Comparison of ENCODE assay signal across 24 cellular contexts in genomic region chr10:58399410-58399809, GRCh38. TPM values are rescaled to one million over a fixed set of nuclear protein-coding genes. Genes with fewer than 3 reads are reported as not detected.
DNase-seq lines count a peak whose midpoint lies in the region; ATAC-seq, FAIRE-seq and TF ChIP-seq lines count a peak whose summit lies in the region.
"Had no signal": no experiment of that assay in that cellular context is flagged by ENCODE, and none has a peak within 500 bp of the region (broad histone marks: within the 10 kb centered on the region; RNA-seq: fewer than 3 reads in every experiment).

No MANE protein-coding gene starts in this region.

- H4K20me1 ChIP-seq in endothelial cell of umbilical vein (replicated peaks; ENCODE audit: control insufficient read depth, extremely low read depth, insufficient read depth, low read length) = no peaks in the 10 kb centered on the region
- no peaks in the 10 kb centered on the region for H4K20me1 ChIP-seq in osteoblast (ENCODE audit: insufficient read depth, low read length)

- no peak for TF ChIP-seq CTCF in endothelial cell of umbilical vein (IDR thresholded peaks at IDR 0.05; ENCODE audit: extremely low read depth in 1 of 2, insufficient read depth in 1 of 2, low read depth in 1 of 2, low read length in 2 of 2)
- TF ChIP-seq CTCF in osteoblast (IDR thresholded peaks at IDR 0.05; ENCODE audit: extremely low read depth, low read depth, low read length) = no peak

- no peak for FAIRE-seq in endothelial cell of umbilical vein (lab: Jason Lieb, UNC)

- H2AFZ ChIP-seq in endothelial cell of umbilical vein (ENCODE audit: low read depth, low read length) (no peak overlapping the region), osteoblast (ENCODE audit: low read length) (no peak overlapping the region)

- no peak for ATAC-seq in HG02642 (IDR thresholded peaks at IDR 0.05; ENCODE audit: poor library complexity, unreplicated experiment)
- ATAC-seq: activated naive CD8-positive, alpha-beta T cell treated with anti-CD3 and anti-CD28 coated beads, Interleukin-2, amount 50 U/mL, for 24 hours; gastroesophageal sphincter; left lung; stimulated activated naive B cell treated with anti-CD40 and anti-IgM and Interleukin-4, amounts not matched to agents 10 μg/mL and 1 μg/mL and 100 μg/mL, for 72 hours had no signal

- no peak overlapping the region for H3K4me3 ChIP-seq in endothelial cell of umbilical vein (replicated peaks in 1 of 3; ENCODE audit: insufficient read depth in 1 of 3, low read depth in 1 of 3, low read length in 3 of 3)
- no peak overlapping the region for H3K4me3 ChIP-seq in osteoblast (ENCODE audit: insufficient read depth, low read length)
- H3K4me3 ChIP-seq: gastroesophageal sphincter, HAP-1, left lung, thyroid gland had no signal

- POLR2A ChIA-PET in endothelial cell of umbilical vein (lab: Charles Lee) = no interaction called here

- dilution Hi-C loops in endothelial cell of umbilical vein (cut with MboI; ENCODE audit: extremely low pct_ligation_motif_present, low sequenced_read_pairs) = no loop called here

- CTCF ChIA-PET in endothelial cell of umbilical vein (lab: Charles Lee) = interaction anchor here (0.6 kb wide), 1 partner anchor 627 kb away, joined by 3 read pairs; no protein-coding TSS in a partner anchor

- no TSS peak for BruUV-seq in endothelial cell of umbilical vein (replicated peaks; lab: Mats Ljungman, UMichigan)

- no peak overlapping the region for H3K27ac ChIP-seq in endothelial cell of umbilical vein (ENCODE audit: insufficient read depth, low read depth, low read length)
- peak overlapping the region; percentile 65 for H3K27ac ChIP-seq in osteoblast (ENCODE audit: low read depth, low read length)
- H3K27ac ChIP-seq: brain microvascular endothelial cell, gastroesophageal sphincter, left lung, thyroid gland had no signal

- H3K9me1 ChIP-seq in endothelial cell of umbilical vein (replicated peaks; ENCODE audit: control insufficient read depth, extremely low read depth, insufficient read depth, low read length) = no peaks in the 10 kb centered on the region

- H3K79me2 ChIP-seq in endothelial cell of umbilical vein (ENCODE audit: control insufficient read depth, insufficient read depth, low read length) (no peaks in the 10 kb centered on the region), osteoblast (ENCODE audit: insufficient read depth, low read length) (no peaks in the 10 kb centered on the region)

- H3K4me2 ChIP-seq in endothelial cell of umbilical vein (ENCODE audit: insufficient read depth, low read length) (no peak overlapping the region), osteoblast (ENCODE audit: insufficient read depth, low read length) (no peak overlapping the region)

- H3K9ac ChIP-seq in endothelial cell of umbilical vein (replicated peaks; ENCODE audit: extremely low read depth, insufficient read depth, low read length) = no peak overlapping the region

- H3K4me1 ChIP-seq in endothelial cell of umbilical vein (ENCODE audit: control insufficient read depth, extremely low read depth, insufficient read depth, low read length) (no peaks in the 10 kb centered on the region), osteoblast (ENCODE audit: insufficient read depth, low read length) (peaks cover 15% of the 10 kb centered on the region)
- H3K4me1 ChIP-seq: gastroesophageal sphincter, HAP-1, left lung, thyroid gland had no signal

- peaks cover 0 to 7% of the 10 kb centered on the region in 2 experiments for H3K36me3 ChIP-seq in endothelial cell of umbilical vein (ENCODE audit: control insufficient read depth in 2 of 2, extremely low read depth in 1 of 2, insufficient read depth in 2 of 2, low read length in 2 of 2)
- peaks cover 25% of the 10 kb centered on the region for H3K36me3 ChIP-seq in osteoblast (ENCODE audit: insufficient read depth, low read length)

- no peaks in the 10 kb centered on the region for H3K27me3 ChIP-seq in endothelial cell of umbilical vein (ENCODE audit: control insufficient read depth in 2 of 2, insufficient read depth in 2 of 2, low read length in 2 of 2)
- no peaks in the 10 kb centered on the region for H3K27me3 ChIP-seq in osteoblast (ENCODE audit: insufficient read depth, low read length)
- H3K27me3 ChIP-seq: brain microvascular endothelial cell, gastroesophageal sphincter, left lung, thyroid gland had no signal

- intact Hi-C loops in endothelial cell of umbilical vein (cut with micrococcal nuclease) = no loop called here

- TF ChIP-seq POLR2A in endothelial cell of umbilical vein (IDR thresholded peaks at IDR 0.05; ENCODE audit: low read depth, low read length) = no peak

- H3K9me3 ChIP-seq in endothelial cell of umbilical vein (replicated peaks; ENCODE audit: control insufficient read depth, insufficient read depth, low read length) = no peaks in the 10 kb centered on the region
- no peaks in the 10 kb centered on the region for H3K9me3 ChIP-seq in osteoblast (ENCODE audit: low read depth, low read length)
- H3K9me3 ChIP-seq: gastroesophageal sphincter, HAP-1, left lung, thyroid gland had no signal

- DNase-seq in EH (ENCODE audit: low read depth) (peak; percentile 37), M059J (ENCODE audit: low read depth) (peak; percentile 38), endothelial cell of umbilical vein (ENCODE audit: low read depth, low spot score) (no peak), osteoblast (ENCODE audit: insufficient read length, low spot score, missing footprints) (peak; percentile 81), cerebellum (ENCODE audit: low spot score) (no peak), NCI-H524 (lab: John Stamatoyannopoulos, UW) (no peak), inferior parietal cortex (ENCODE audit: extremely low spot score) (no peak)
- DNase-seq: activated CD4-positive, alpha-beta T cell treated with anti-CD3 and anti-CD28 coated beads, Interleukin-2, amount 10 ng/mL, durations not matched to agents 24 days and 14 days; activated CD8-positive, alpha-beta memory T cell treated with anti-CD3 and anti-CD28 coated beads, Interleukin-2, amount 50 U/mL, for 4 hours; activated naive CD8-positive, alpha-beta T cell treated with anti-CD3 and anti-CD28 coated beads, Interleukin-2, amount 50 U/mL, for 24 hours; AML-193; brain microvascular endothelial cell; left lung; NCI-H1417 treated with DMSO at 0.1 percent for 48 hours; NCI-H2107; NCI-H524 treated with DMSO at 0.1 percent for 48 hours; nephron progenitor cell; stimulated activated CD4-positive, alpha-beta T cell treated with anti-CD3 and anti-CD28 coated beads, Interleukin-1b, Interleukin-23, amount 100 ng/mL, for 48 hours; stimulated activated naive B cell treated with anti-CD40 and anti-IgM and Interleukin-4, amounts not matched to agents 10 μg/mL and 1 μg/mL and 100 μg/mL, for 72 hours; T-helper 1 cell; thyroid gland had no signal

TF ChIP-seq in endothelial cell of umbilical vein, 7 proteins besides CTCF, POLR2A, EP300 and RAD21:
- TF ChIP-seq POLR2AphosphoS5 (IDR thresholded peaks at IDR 0.05; ENCODE audit: insufficient read depth, low read depth, low read length) (no peak), MYC (IDR thresholded peaks at IDR 0.05; ENCODE audit: low read depth, low read length) (no peak), FOS (IDR thresholded peaks at IDR 0.05; ENCODE audit: borderline replicate concordance, insufficient read depth, low read length) (peak; percentile 32), JUN (IDR thresholded peaks at IDR 0.05; ENCODE audit: borderline replicate concordance, insufficient read depth, insufficient read length, low read depth) (no peak)

RNA-seq across cellular contexts. Expression of gene TFAM, which starts 14.2 kb away (rescaled TPM):
- 41.7 and 42.2 TPM in 2 replicates for total RNA-seq in M059J (2014; rRNA removed; shearing (Covaris generic))
- total RNA-seq in endothelial cell of umbilical vein = 45.1 and 53.0 TPM in 2 replicates
- 11.9 and 21.3 TPM in 2 replicates for polyA plus RNA-seq in endothelial cell of umbilical vein
- polyA plus RNA-seq in endothelial cell of umbilical vein (2011; cell fraction: cytosol; rRNA removed) = 14.0 and 17.3 TPM in 2 replicates
- 8.5 and 9.6 TPM in 2 replicates for polyA plus RNA-seq in endothelial cell of umbilical vein (2011; cell fraction: nucleus; rRNA removed)
- polyA plus RNA-seq in endothelial cell of umbilical vein (2012) = 37.6 and 53.6 TPM in 2 replicates
- polyA minus RNA-seq in endothelial cell of umbilical vein = 22.1 and 27.4 TPM in 2 replicates
- 31.1 TPM for polyA minus RNA-seq in endothelial cell of umbilical vein (2011; cell fraction: cytosol; rRNA and poly(A)+ RNA removed)
- 10.6 and 10.9 TPM in 2 replicates for polyA minus RNA-seq in endothelial cell of umbilical vein (2011; cell fraction: nucleus; rRNA and poly(A)+ RNA removed)
- 18.8 and 19.7 TPM in 2 replicates for total RNA-seq in osteoblast
- 31.9 TPM for total RNA-seq in cerebellum

Comparison
In these comparisons a context has a peak if more than half of its experiments do, and no peak if none do; other contexts are left out.
1. DNase-seq: peak in EH (single experiment), M059J (single experiment) and osteoblast (single experiment); none in endothelial cell of umbilical vein (single experiment), cerebellum (single experiment), NCI-H524 (0 of 2) and inferior parietal cortex (single experiment).